In the genomic region with DNA sequence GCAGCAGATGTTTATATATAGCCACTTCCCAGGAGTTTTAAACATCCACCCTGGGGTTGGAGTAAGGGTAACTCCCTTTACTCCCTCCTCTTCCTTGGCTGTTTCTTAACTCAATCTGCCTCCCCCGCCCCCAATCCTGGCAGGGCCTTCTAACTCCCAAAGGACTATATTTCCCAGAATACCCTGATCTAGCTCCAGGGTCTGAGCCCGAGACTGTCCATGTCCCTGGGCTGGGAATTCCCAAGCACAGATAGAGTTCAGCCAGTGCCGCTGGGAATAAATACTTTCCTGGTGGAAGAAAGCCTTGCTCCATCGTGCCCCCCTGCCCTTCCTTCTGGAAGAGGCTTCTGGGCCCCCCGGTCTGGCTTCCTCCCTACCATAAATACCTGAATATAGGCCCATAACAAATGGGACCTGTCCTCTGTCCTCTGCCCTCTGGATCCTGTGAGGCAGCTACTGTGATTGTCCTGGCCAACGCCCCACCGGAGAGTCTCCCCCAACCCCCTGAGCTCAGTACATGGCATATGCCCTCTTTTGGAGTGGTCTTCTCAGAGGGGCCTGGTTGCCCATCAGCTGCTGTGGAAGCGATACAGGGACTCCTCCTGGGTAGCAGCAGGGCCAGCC, we compare ENCODE assay signal across 1 cellular context.
TF ChIP-seq lines count a peak whose summit lies in the region.

No MANE protein-coding gene starts in this region.

TF ChIP-seq in K562, 482 proteins besides CTCF, POLR2A, EP300 and RAD21 (continued from another document):
- TF ChIP-seq, protein P1, sequence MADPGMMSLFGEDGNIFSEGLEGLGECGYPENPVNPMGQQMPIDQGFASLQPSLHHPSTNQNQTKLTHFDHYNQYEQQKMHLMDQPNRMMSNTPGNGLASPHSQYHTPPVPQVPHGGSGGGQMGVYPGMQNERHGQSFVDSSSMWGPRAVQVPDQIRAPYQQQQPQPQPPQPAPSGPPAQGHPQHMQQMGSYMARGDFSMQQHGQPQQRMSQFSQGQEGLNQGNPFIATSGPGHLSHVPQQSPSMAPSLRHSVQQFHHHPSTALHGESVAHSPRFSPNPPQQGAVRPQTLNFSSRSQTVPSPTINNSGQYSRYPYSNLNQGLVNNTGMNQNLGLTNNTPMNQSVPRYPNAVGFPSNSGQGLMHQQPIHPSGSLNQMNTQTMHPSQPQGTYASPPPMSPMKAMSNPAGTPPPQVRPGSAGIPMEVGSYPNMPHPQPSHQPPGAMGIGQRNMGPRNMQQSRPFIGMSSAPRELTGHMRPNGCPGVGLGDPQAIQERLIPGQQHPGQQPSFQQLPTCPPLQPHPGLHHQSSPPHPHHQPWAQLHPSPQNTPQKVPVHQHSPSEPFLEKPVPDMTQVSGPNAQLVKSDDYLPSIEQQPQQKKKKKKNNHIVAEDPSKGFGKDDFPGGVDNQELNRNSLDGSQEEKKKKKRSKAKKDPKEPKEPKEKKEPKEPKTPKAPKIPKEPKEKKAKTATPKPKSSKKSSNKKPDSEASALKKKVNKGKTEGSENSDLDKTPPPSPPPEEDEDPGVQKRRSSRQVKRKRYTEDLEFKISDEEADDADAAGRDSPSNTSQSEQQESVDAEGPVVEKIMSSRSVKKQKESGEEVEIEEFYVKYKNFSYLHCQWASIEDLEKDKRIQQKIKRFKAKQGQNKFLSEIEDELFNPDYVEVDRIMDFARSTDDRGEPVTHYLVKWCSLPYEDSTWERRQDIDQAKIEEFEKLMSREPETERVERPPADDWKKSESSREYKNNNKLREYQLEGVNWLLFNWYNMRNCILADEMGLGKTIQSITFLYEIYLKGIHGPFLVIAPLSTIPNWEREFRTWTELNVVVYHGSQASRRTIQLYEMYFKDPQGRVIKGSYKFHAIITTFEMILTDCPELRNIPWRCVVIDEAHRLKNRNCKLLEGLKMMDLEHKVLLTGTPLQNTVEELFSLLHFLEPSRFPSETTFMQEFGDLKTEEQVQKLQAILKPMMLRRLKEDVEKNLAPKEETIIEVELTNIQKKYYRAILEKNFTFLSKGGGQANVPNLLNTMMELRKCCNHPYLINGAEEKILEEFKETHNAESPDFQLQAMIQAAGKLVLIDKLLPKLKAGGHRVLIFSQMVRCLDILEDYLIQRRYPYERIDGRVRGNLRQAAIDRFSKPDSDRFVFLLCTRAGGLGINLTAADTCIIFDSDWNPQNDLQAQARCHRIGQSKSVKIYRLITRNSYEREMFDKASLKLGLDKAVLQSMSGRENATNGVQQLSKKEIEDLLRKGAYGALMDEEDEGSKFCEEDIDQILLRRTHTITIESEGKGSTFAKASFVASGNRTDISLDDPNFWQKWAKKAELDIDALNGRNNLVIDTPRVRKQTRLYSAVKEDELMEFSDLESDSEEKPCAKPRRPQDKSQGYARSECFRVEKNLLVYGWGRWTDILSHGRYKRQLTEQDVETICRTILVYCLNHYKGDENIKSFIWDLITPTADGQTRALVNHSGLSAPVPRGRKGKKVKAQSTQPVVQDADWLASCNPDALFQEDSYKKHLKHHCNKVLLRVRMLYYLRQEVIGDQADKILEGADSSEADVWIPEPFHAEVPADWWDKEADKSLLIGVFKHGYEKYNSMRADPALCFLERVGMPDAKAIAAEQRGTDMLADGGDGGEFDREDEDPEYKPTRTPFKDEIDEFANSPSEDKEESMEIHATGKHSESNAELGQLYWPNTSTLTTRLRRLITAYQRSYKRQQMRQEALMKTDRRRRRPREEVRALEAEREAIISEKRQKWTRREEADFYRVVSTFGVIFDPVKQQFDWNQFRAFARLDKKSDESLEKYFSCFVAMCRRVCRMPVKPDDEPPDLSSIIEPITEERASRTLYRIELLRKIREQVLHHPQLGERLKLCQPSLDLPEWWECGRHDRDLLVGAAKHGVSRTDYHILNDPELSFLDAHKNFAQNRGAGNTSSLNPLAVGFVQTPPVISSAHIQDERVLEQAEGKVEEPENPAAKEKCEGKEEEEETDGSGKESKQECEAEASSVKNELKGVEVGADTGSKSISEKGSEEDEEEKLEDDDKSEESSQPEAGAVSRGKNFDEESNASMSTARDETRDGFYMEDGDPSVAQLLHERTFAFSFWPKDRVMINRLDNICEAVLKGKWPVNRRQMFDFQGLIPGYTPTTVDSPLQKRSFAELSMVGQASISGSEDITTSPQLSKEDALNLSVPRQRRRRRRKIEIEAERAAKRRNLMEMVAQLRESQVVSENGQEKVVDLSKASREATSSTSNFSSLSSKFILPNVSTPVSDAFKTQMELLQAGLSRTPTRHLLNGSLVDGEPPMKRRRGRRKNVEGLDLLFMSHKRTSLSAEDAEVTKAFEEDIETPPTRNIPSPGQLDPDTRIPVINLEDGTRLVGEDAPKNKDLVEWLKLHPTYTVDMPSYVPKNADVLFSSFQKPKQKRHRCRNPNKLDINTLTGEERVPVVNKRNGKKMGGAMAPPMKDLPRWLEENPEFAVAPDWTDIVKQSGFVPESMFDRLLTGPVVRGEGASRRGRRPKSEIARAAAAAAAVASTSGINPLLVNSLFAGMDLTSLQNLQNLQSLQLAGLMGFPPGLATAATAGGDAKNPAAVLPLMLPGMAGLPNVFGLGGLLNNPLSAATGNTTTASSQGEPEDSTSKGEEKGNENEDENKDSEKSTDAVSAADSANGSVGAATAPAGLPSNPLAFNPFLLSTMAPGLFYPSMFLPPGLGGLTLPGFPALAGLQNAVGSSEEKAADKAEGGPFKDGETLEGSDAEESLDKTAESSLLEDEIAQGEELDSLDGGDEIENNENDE (IDR thresholded peaks at IDR 0.05; ENCODE audit: low read depth, low read length) = peak; percentile 93
- TF ChIP-seq, protein P2, sequence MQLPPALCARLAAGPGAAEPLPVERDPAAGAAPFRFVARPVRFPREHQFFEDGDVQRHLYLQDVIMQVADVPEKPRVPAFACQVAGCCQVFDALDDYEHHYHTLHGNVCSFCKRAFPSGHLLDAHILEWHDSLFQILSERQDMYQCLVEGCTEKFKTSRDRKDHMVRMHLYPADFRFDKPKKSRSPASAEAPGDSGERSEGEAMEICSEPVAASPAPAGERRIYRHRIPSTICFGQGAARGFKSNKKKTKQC (CRISPR knock-in tag; IDR thresholded peaks at IDR 0.05) = no peak
- TF ChIP-seq NFYB (IDR thresholded peaks at IDR 0.05; ENCODE audit: extremely low read depth, insufficient read length) (no peak), OTX1 (CRISPR knock-in tag; IDR thresholded peaks at IDR 0.05) (no peak), ZBTB7A (IDR thresholded peaks at IDR 0.05; ENCODE audit: borderline replicate concordance, control insufficient read depth, low read depth, low read length) (no peak)
TF ChIP-seq in K562: peak in this region for 1.
